Comparison of ENCODE assay signal across 31 cellular contexts in the genomic region with DNA sequence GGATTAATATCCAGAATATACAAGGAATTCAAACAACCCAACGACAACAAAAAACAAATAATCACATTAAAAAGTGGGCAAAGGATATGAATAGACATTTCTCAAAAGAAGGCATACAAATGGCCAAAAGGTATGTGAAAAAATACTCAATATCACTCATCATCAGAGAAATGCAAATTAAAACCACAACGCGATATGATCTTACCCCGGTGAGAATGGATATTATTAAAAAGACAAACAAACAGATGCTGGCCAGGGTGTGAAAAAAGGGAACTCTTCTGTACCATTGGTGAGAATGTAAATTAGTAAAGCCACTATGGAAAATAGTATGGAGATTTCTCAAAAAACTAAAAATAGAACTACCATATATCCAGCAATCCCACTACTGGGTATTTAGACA. TPM values are rescaled to one million over a fixed set of nuclear protein-coding genes. Genes with fewer than 3 reads are reported as not detected.
DNase-seq lines count a peak whose midpoint lies in the region; ATAC-seq, FAIRE-seq and TF ChIP-seq lines count a peak whose summit lies in the region.
"Had no signal": no experiment of that assay in that cellular context is flagged by ENCODE, and none has a peak within 500 bp of the region (broad histone marks: within the 10 kb centered on the region; RNA-seq: fewer than 3 reads in every experiment).

No MANE protein-coding gene starts in this region.

- POLR2A ChIA-PET in GM12878 (lab: Charles Lee): no interaction called here

- H3K4me2 ChIP-seq in GM12878 (ENCODE audit: control insufficient read depth, insufficient read depth): no peak overlapping the region

- BruUV-seq in GM12878 (replicated peaks; lab: Mats Ljungman, UMichigan): no TSS peak

- in situ Hi-C loops in GM12878 (cut with MboI): loop anchor here (25.0 kb wide), 1 partner anchor 1415 kb away; no protein-coding TSS in a partner anchor

- no peaks in the 10 kb centered on the region; a peak in 1 of 4 replicates for H3K27me3 ChIP-seq in GM12878 (replicated peaks in 1 of 2; ENCODE audit: control insufficient read depth in 2 of 2, insufficient read depth in 2 of 2, low read length in 1 of 2)
- H3K27me3 ChIP-seq: gastrocnemius medialis had no signal

- WGBS in GM12878 (ENCODE audit: insufficient coverage, insufficient replicate concordance, low lambda C conversion rate, missing lambda C conversion rate): 51% methylated on average over 4 of the region's 4 CpGs

- FAIRE-seq in GM18507 (lab: Jason Lieb, UNC) (peak; percentile 69), GM12878 (lab: Jason Lieb, UNC) (peak; percentile 7)
- FAIRE-seq: bronchial epithelial cell had no signal

- no peak for DNase-seq in GM18507 (ENCODE audit: extremely low spot score, insufficient read length, low read depth)
- DNase-seq in GM12878 (ENCODE audit: low read depth, low spot score): no peak
- DNase-seq in activated naive CD4-positive, alpha-beta T cell treated with Interleukin-2 at 50 U/mL for 16 hours: no peak
- DNase-seq in medulla oblongata (ENCODE audit: extremely low spot score): no peak
- no peak for DNase-seq in GOT3 (lab: John Stamatoyannopoulos, UW)
- DNase-seq: ACHN; activated CD4-positive, alpha-beta T cell treated with anti-CD3 and anti-CD28 coated beads for 48 hours; activated CD8-positive, alpha-beta memory T cell treated with anti-CD3 and anti-CD28 coated beads for 24 hours; activated T-cell treated with anti-CD3 and anti-CD28 coated beads for 4 hours; aorta; CD8-positive, alpha-beta memory T cell; DMS 273 treated with DMSO at 0.1 percent for 48 hours; EL; gastrocnemius medialis; IMR-90; kidney glomerular epithelial cell; MV-4-11; NCI-H1436 treated with DMSO at 0.1 percent for 48 hours; NCI-H510A; nephron progenitor cell; NK-92 treated with Interleukin-12 subunit alpha and Interleukin-12 subunit beta, amount 100 ng/mL, for 24 hours; retina; stimulated activated naive B cell treated with anti-CD40 and anti-IgM and Interleukin-4, amounts not matched to agents 10 μg/mL and 1 μg/mL and 100 μg/mL, for 72 hours; substantia nigra; T-cell; WERI-Rb-1 had no signal

- TF ChIP-seq POLR2A in GM12878 (IDR thresholded peaks at IDR 0.05; ENCODE audit: low read depth, low read length): no peak

- no peaks in the 10 kb centered on the region for H3K79me2 ChIP-seq in GM12878 (ENCODE audit: control insufficient read depth, insufficient read depth, low read length)

- H2AFZ ChIP-seq in GM12878 (ENCODE audit: control insufficient read depth, low read depth, low read length): no peak overlapping the region

- no peak overlapping the region for H3K27ac ChIP-seq in GM12878 (ENCODE audit: control insufficient read depth, insufficient read depth)
- H3K27ac ChIP-seq: gastrocnemius medialis, WERI-Rb-1 had no signal

- no peak overlapping the region; the same call in 1 of the 2 replicates for H3K4me3 ChIP-seq in GM12878
- H3K4me3 ChIP-seq: gastrocnemius medialis, lung had no signal

- RAD21 ChIA-PET in GM12878 (lab: Charles Lee; ENCODE audit: unreplicated experiment): interaction anchor here (0.6 kb wide), 1 partner anchor 18 kb away, joined by 3 read pairs; no protein-coding TSS in a partner anchor

- no peak for TF ChIP-seq RAD21 in GM12878 (IDR thresholded peaks at IDR 0.05; ENCODE audit: insufficient read depth, low read depth, low read length)

- H3K36me3 ChIP-seq in GM12878 (ENCODE audit: control insufficient read depth in 2 of 2, insufficient read depth in 2 of 2, low read length in 1 of 2): no peaks in the 10 kb centered on the region
- H3K36me3 ChIP-seq: gastrocnemius medialis, WERI-Rb-1 had no signal

- H4K20me1 ChIP-seq in GM12878 (ENCODE audit: control insufficient read depth, insufficient read depth): no peaks in the 10 kb centered on the region

- peak; percentile 52 for ATAC-seq in GM19468 (IDR thresholded peaks at IDR 0.05; ENCODE audit: extremely low read depth, unreplicated experiment)
- ATAC-seq in HG03103 (IDR thresholded peaks at IDR 0.05; ENCODE audit: low read depth, unreplicated experiment): peak; percentile 51
- peak; percentile 68 for ATAC-seq in GM12878
- ATAC-seq in HG02870 (IDR thresholded peaks at IDR 0.05; ENCODE audit: unreplicated experiment): no peak
- ATAC-seq: gastrocnemius medialis, T-cell had no signal

- no peaks in the 10 kb centered on the region; the same call in 2 of the 3 replicates for H3K9me3 ChIP-seq in GM12878 (replicated peaks; ENCODE audit: control insufficient read depth, insufficient read depth, low read length)
- H3K9me3 ChIP-seq: gastrocnemius medialis had no signal

- intact Hi-C loops in GM12878 (cut with micrococcal nuclease; ENCODE audit: unreplicated experiment): no loop called here

- no peak for TF ChIP-seq EP300 in GM12878 (IDR thresholded peaks at IDR 0.05; ENCODE audit: borderline replicate concordance in 1 of 2, control insufficient read depth in 1 of 2, low read depth in 2 of 2, low read length in 2 of 2)

- no peak for TF ChIP-seq CTCF in GM12878 (IDR thresholded peaks at IDR 0.05 in 2 of 3, conservative IDR thresholded peaks at IDR 0.05 in 1 of 3; ENCODE audit: control insufficient read depth in 2 of 3, extremely low read depth in 1 of 3, insufficient read depth in 1 of 3, low read depth in 3 of 3, low read length in 3 of 3)

- SMC1A ChIA-PET in GM12878 (lab: Charles Lee; ENCODE audit: uncharacterized antibody, unreplicated experiment): interaction anchor here (0.9 kb wide), 1 partner anchor 9 kb away, joined by 3 read pairs; no protein-coding TSS in a partner anchor

- H3K4me1 ChIP-seq in GM12878 (ENCODE audit: control insufficient read depth, insufficient read depth, low read length): peaks cover 10% of the 10 kb centered on the region; the same call in 1 of the 2 replicates
- H3K4me1 ChIP-seq: gastrocnemius medialis had no signal

- CTCF ChIA-PET in GM12878 (lab: Yijun Ruan, JAX): no interaction called here

- H3K9ac ChIP-seq in GM12878 (ENCODE audit: control insufficient read depth, insufficient read depth, low read length): no peak overlapping the region

TF ChIP-seq in GM12878, 131 proteins besides CTCF, POLR2A, EP300 and RAD21:
- TF ChIP-seq SPI1 (IDR thresholded peaks at IDR 0.05; ENCODE audit: borderline replicate concordance, insufficient read depth, low read depth, low read length): no peak; the same call in 1 of the 2 replicates
- no peak for TF ChIP-seq NR2C1 (IDR thresholded peaks at IDR 0.05)
- TF ChIP-seq MEF2B (IDR thresholded peaks at IDR 0.05; ENCODE audit: partially characterized antibody, poor library complexity, severe bottlenecking): peak; percentile 23
- peak; percentile 56; the same call in 1 of the 3 replicates for TF ChIP-seq POU2F2 (IDR thresholded peaks at IDR 0.05; ENCODE audit: borderline replicate concordance, low read depth, low read length)
- TF ChIP-seq IKZF1 (conservative IDR thresholded peaks at IDR 0.05): 0 out of 2 replicates have a peak, but pooled peaks have one; percentile 16
- no peak for TF ChIP-seq WRNIP1 (IDR thresholded peaks at IDR 0.05; ENCODE audit: borderline replicate concordance, low read depth, low read length)
- peak; percentile 67 for TF ChIP-seq RUNX3 (IDR thresholded peaks at IDR 0.05; ENCODE audit: low read length)
- TF ChIP-seq JUNB (IDR thresholded peaks at IDR 0.05): peak; percentile 32
- peak; percentile 32; the same call in 1 of the 2 replicates for TF ChIP-seq MTA2 (IDR thresholded peaks at IDR 0.05; ENCODE audit: low read depth)
- no peak for TF ChIP-seq BHLHE40 (IDR thresholded peaks at IDR 0.05; ENCODE audit: borderline replicate concordance in 1 of 2, low read depth in 2 of 2, low read length in 1 of 2)
- peak; percentile 25 to 42; a peak in 2 of 4 replicates for TF ChIP-seq IKZF2 (IDR thresholded peaks at IDR 0.05)
- no peak for TF ChIP-seq NFXL1 (IDR thresholded peaks at IDR 0.05; ENCODE audit: borderline replicate concordance)
- peak; percentile 12; the same call in 1 of the 2 replicates for TF ChIP-seq NFIC (IDR thresholded peaks at IDR 0.05; ENCODE audit: low read depth, low read length)
- no peak for TF ChIP-seq ZNF207 (IDR thresholded peaks at IDR 0.05; ENCODE audit: borderline replicate concordance)

RNA-seq across cellular contexts. Expression of gene MEF2A, which starts 43.5 kb away (rescaled TPM):
- 105 and 111 TPM in 2 replicates for total RNA-seq in GM12878 (2013; cell fraction: nucleolus; rRNA removed)
- total RNA-seq in GM12878 (2014; rRNA removed): 35.1 and 39.5 TPM in 2 replicates
- 36.6 and 38.5 TPM in 2 replicates for total RNA-seq in GM12878 (2014; rRNA removed; fragmentation: Illumina TruSeq; extraction: Trizol)
- total RNA-seq in GM12878 (2021): 41.0 and 46.7 TPM in 2 replicates
- polyA plus RNA-seq in GM12878 (2011; ENCODE audit: low read depth): 12.7 TPM
- polyA plus RNA-seq in GM12878 (2011; rRNA removed): 43.2 and 50.5 TPM in 2 replicates
- polyA plus RNA-seq in GM12878 (2011; cell fraction: cytosol; rRNA removed): 23.1 and 23.5 TPM in 2 replicates
- 65.2 and 65.9 TPM in 2 replicates for polyA plus RNA-seq in GM12878 (2011; cell fraction: nucleus; rRNA removed)
- 21.1 and 27.5 TPM in 2 replicates for polyA plus RNA-seq in GM12878 (2012)
- 38.9 and 49.5 TPM in 2 replicates for polyA plus RNA-seq in GM12878 (2014; fragmentation: Illumina TruSeq; extraction: Trizol)
- polyA plus RNA-seq in GM12878 (2014; fragmentation: Nextera tagmentation; extraction: Ambion mirVana): 1 to 10 TPM; 7.2 to 7.9 TPM
- polyA plus RNA-seq in GM12878 (2014; rRNA removed): 37.1 and 45.7 TPM in 2 replicates
- polyA plus RNA-seq in GM12878 (2016; fragmentation: Nextera tagmentation; extraction: Ambion mirVana): 10 to 100 TPM; 30.2 to 33.3 TPM
- polyA minus RNA-seq in GM12878 (2011; rRNA and poly(A)+ RNA removed): 48.6 and 49.4 TPM in 2 replicates
- polyA minus RNA-seq in GM12878 (2011; cell fraction: cytosol; rRNA and poly(A)+ RNA removed): 14.4 and 17.7 TPM in 2 replicates
- polyA minus RNA-seq in GM12878 (2011; cell fraction: nucleus; rRNA and poly(A)+ RNA removed): 45.7 and 69.9 TPM in 2 replicates
